In the genomic region with DNA sequence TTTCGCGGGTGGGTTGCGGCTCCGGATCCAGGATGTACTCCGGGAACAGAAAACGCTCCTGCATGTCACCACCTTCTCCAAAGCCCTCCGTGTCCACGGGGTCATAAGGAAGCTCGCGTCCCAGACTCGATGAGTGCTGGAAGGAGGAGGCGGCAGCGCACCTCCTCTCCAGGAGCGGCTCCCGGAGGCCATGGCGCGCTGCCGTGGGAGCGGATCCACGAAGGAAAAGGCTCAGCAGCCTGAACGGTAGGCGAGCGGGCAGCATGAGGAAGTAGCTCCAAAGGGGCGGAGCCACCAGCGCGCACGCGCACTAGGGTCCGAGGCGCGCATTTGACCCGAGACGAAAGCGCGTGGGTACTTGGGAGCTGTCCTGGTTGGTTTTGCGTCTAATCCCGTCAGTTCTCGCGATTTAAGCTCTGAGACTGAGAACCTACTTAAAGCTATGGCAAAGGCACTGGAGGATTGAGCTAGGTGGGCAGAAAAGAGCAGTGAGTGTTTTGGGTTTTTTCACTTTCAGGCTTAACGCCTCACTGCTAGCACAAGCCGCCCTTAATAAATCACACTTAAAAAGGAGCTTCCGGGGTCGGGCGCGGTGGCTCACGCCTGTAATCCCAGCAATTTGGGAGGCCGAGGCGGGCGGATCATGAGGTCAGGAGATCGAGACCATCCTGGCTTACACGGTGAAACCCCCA, we compare ENCODE assay signal across 8 cellular contexts. TPM values are rescaled to one million over a fixed set of nuclear protein-coding genes. Genes with fewer than 3 reads are reported as not detected.
DNase-seq lines count a peak whose midpoint lies in the region; ATAC-seq and TF ChIP-seq lines count a peak whose summit lies in the region.

NOA1 (minus strand) TSS at position 286 of the 692 bp plus-strand sequence; CDS start at position 265, 21 bp downstream.

- CTCF ChIA-PET in activated CD4-positive, alpha-beta memory T cell treated with anti-CD3 and anti-CD28 coated beads for 36 hours (lab: Charles Lee) = interaction anchor here (1.2 to 1.8 kb wide), 5 partner anchors 12 to 542 kb away, joined by 3 to 23 read pairs (median 6); partner anchors contain the start of genes PAICS, PPAT and REST

- peak within 1 kb of the TSS; percentile 18 to 96 (median 88) for H3K27ac ChIP-seq in dorsolateral prefrontal cortex
- peak within 1 kb of the TSS; percentile 88 to 93 for H3K27ac ChIP-seq in liver (ENCODE audit: low read depth in 1 of 2, low read length in 2 of 2)

- TF ChIP-seq CTCF in dorsolateral prefrontal cortex (IDR thresholded peaks at IDR 0.05 in 54 of 56, conservative IDR thresholded peaks at IDR 0.05 in 2 of 56; ENCODE audit: low read depth in 1 of 56, partially characterized antibody in 56 of 56) (peak in 22 of 56 donors; percentile 7 to 44 (median 23)), liver (IDR thresholded peaks at IDR 0.05; ENCODE audit: low read depth, low read length, missing input control) (no peak)

- POLR2A ChIA-PET in activated CD4-positive, alpha-beta memory T cell treated with anti-CD3 and anti-CD28 coated beads for 36 hours (lab: Charles Lee) = interaction anchor here (0.6 to 4.9 kb wide), 10 partner anchors 10 to 1029 kb away, joined by 3 to 70 read pairs (median 8); partner anchors contain the start of genes AASDH, CEP135, PAICS and PPAT

- H3K4me3 Mint-ChIP-seq in activated CD4-positive, alpha-beta memory T cell treated with anti-CD3 and anti-CD28 coated beads for 36 hours = peak within 1 kb of the TSS; percentile 98

- peaks cover 52% of the 10 kb centered on the region for H3K4me1 Mint-ChIP-seq in activated CD4-positive, alpha-beta memory T cell treated with anti-CD3 and anti-CD28 coated beads for 36 hours (ENCODE audit: low read depth)

- H3K9me3 Mint-ChIP-seq in activated CD4-positive, alpha-beta memory T cell treated with anti-CD3 and anti-CD28 coated beads for 36 hours = peaks cover 17% of the 10 kb centered on the region

- H3K36me3 Mint-ChIP-seq in activated CD4-positive, alpha-beta memory T cell treated with anti-CD3 and anti-CD28 coated beads for 36 hours = peaks cover 38% of the 10 kb centered on the region

- peak; percentile 80 for ATAC-seq in GM19438 (IDR thresholded peaks at IDR 0.05; ENCODE audit: low read depth, unreplicated experiment)
- ATAC-seq in HG03575 (IDR thresholded peaks at IDR 0.05; ENCODE audit: extremely low read depth, insufficient number of reproducible peaks, low FRiP score, unreplicated experiment) = peak; percentile 82

- peak; percentile 100 for DNase-seq in CD1c-positive myeloid dendritic cell (ENCODE audit: extremely low spot score)
- peak; percentile 89 for DNase-seq in NCI-H82 treated with DMSO at 0.1 percent for 48 hours (lab: John Stamatoyannopoulos, UW; ENCODE audit: unreplicated experiment)
- DNase-seq in activated CD4-positive, alpha-beta memory T cell treated with anti-CD3 and anti-CD28 coated beads for 36 hours = peak; percentile 99
- peak; percentile 92 to 98 (median 96) for DNase-seq in dorsolateral prefrontal cortex
- peak; percentile 97 for DNase-seq in stimulated activated CD4-positive, alpha-beta T cell treated with anti-CD3 and anti-CD28 coated beads, Interleukin-4, amount 100 ng/mL, for 24 hours

- H3K27me3 ChIP-seq in dorsolateral prefrontal cortex (no peaks in the 10 kb centered on the region), liver (ENCODE audit: control insufficient read depth in 4 of 4, insufficient read depth in 4 of 4, low read length in 3 of 4) (no peaks in the 10 kb centered on the region)

- TF ChIP-seq RAD21 in liver (IDR thresholded peaks at IDR 0.05) = no peak

- H3K4me3 ChIP-seq in dorsolateral prefrontal cortex (peak within 1 kb of the TSS; percentile 67 to 100 (median 93)), liver (ENCODE audit: low read depth in 1 of 3, low read length in 3 of 3) (peak within 1 kb of the TSS; percentile 93 to 100 (median 97))

- no peaks in the 10 kb centered on the region for H3K27me3 Mint-ChIP-seq in activated CD4-positive, alpha-beta memory T cell treated with anti-CD3 and anti-CD28 coated beads for 36 hours

- peaks cover 0 to 11% (median 7%) of the 10 kb centered on the region in 4 donors for H3K9me3 ChIP-seq in liver (ENCODE audit: control insufficient read depth in 4 of 4, low read length in 3 of 4)

- H3K4me1 ChIP-seq in liver (ENCODE audit: control insufficient read depth in 4 of 4, insufficient read depth in 4 of 4, low read length in 3 of 4) = peaks cover 5 to 34% (median 22%) of the 10 kb centered on the region in 4 donors

- intact Hi-C loops in activated CD4-positive, alpha-beta memory T cell treated with anti-CD3 and anti-CD28 coated beads for 36 hours (cut with micrococcal nuclease) = loop anchor here (1.0 to 10.0 kb wide), 7 partner anchors 68 to 1123 kb away; partner anchors contain the start of genes AASDH, CEP135, EXOC1 and PAICS
- intact Hi-C loops in dorsolateral prefrontal cortex (cut with DNase I) = loop anchor here (1.0 to 2.0 kb wide), 3 partner anchors 17 to 69 kb away; no protein-coding TSS in a partner anchor

- H3K27ac Mint-ChIP-seq in activated CD4-positive, alpha-beta memory T cell treated with anti-CD3 and anti-CD28 coated beads for 36 hours = peak within 1 kb of the TSS; percentile 99

- H3K9ac ChIP-seq in liver (ENCODE audit: low read depth in 1 of 2, low read length in 2 of 2) = peak within 1 kb of the TSS; percentile 85 to 92

- under 1% methylated on average over 51 of the region's 51 CpGs for WGBS in liver

- peaks cover 7 to 16% (median 15%) of the 10 kb centered on the region in 4 donors for H3K36me3 ChIP-seq in liver (ENCODE audit: control insufficient read depth in 4 of 4, insufficient read depth in 3 of 4, low read depth in 1 of 4, low read length in 3 of 4)

TF ChIP-seq in liver, 16 proteins besides CTCF, POLR2A, EP300 and RAD21 (continues in another document):
- TF ChIP-seq RXRA (IDR thresholded peaks at IDR 0.05) = peak; percentile 12 to 39
- no peak for TF ChIP-seq NR2F2 (IDR thresholded peaks at IDR 0.05)
- TF ChIP-seq YY1 (IDR thresholded peaks at IDR 0.05) = peak; percentile 74
- no peak for TF ChIP-seq ATF3 (IDR thresholded peaks at IDR 0.05)
- TF ChIP-seq REST (IDR thresholded peaks at IDR 0.05) = peak; percentile 88
- TF ChIP-seq SP1 (IDR thresholded peaks at IDR 0.05) = peak; percentile 39
- TF ChIP-seq FOXA1 (IDR thresholded peaks at IDR 0.05) = no peak
- TF ChIP-seq ZBTB33 (IDR thresholded peaks at IDR 0.05) = peak; percentile 99
- TF ChIP-seq HNF4G (IDR thresholded peaks at IDR 0.05) = no peak
- TF ChIP-seq TAF1 (conservative IDR thresholded peaks at IDR 0.05) = peak; percentile 62
- TF ChIP-seq HNF4A (conservative IDR thresholded peaks at IDR 0.05) = peak in 1 of 2 donors; percentile 21
- no peak for TF ChIP-seq EGR1 (IDR thresholded peaks at IDR 0.05; ENCODE audit: low read depth in 2 of 2)
- peak; percentile 82 for TF ChIP-seq MAX (IDR thresholded peaks at IDR 0.05)
- TF ChIP-seq FOXA2 (IDR thresholded peaks at IDR 0.05) = no peak
- TF ChIP-seq JUND (IDR thresholded peaks at IDR 0.05) = no peak

RNA-seq across cellular contexts. Expression of gene NOA1, which starts in this region (rescaled TPM):
- 10 to 100 TPM; 25.0 to 26.6 TPM for total RNA-seq in activated CD4-positive, alpha-beta memory T cell treated with anti-CD3 and anti-CD28 coated beads for 36 hours
- 10 to 100 TPM in 95 of 120 experiments, 1 to 10 TPM in 25; 7.5 to 14.3 (median 11.1) TPM for total RNA-seq in dorsolateral prefrontal cortex
- total RNA-seq in liver = 1 to 10 TPM; 8.0 to 9.2 TPM
- polyA plus RNA-seq in liver = 1 to 10 TPM; 2.3 to 6.2 TPM

Comparison
In these comparisons a context has a peak if more than half of its experiments do, and no peak if none do; other contexts are left out.
1. Peak in every context shown above with its lines: DNase-seq, ATAC-seq, H3K4me3 ChIP-seq and H3K27ac ChIP-seq.